Comparison of ENCODE assay signal across 1 cellular context in the genomic region with DNA sequence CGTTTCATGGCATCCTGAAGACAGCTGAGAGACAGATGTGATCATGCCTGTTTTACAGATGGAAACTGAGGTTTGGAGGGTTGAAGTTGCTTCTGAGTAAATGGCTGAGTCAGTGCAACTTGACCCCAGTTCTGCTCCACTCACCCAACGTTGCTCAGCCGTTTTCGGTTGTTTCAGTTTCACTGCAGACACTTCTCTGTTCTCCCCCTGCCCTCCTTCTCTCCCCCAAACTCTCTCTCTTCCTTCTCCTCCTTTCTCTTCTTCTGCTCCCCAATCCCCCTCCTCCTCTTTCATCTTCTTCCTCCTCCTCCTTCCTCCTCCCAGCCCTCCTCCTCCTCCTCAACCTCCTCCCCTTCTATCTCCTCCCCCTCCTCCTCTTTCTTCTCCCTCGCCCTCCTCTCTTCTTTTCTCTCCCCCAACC.
TF ChIP-seq lines count a peak whose summit lies in the region.

No MANE protein-coding gene starts in this region.

TF ChIP-seq in K562, 482 proteins besides CTCF, POLR2A, EP300 and RAD21 (continued from another document and continues in another):
- no peak for TF ChIP-seq CHD7 (IDR thresholded peaks at IDR 0.05; ENCODE audit: low read depth, low read length)
- TF ChIP-seq, protein P1, sequence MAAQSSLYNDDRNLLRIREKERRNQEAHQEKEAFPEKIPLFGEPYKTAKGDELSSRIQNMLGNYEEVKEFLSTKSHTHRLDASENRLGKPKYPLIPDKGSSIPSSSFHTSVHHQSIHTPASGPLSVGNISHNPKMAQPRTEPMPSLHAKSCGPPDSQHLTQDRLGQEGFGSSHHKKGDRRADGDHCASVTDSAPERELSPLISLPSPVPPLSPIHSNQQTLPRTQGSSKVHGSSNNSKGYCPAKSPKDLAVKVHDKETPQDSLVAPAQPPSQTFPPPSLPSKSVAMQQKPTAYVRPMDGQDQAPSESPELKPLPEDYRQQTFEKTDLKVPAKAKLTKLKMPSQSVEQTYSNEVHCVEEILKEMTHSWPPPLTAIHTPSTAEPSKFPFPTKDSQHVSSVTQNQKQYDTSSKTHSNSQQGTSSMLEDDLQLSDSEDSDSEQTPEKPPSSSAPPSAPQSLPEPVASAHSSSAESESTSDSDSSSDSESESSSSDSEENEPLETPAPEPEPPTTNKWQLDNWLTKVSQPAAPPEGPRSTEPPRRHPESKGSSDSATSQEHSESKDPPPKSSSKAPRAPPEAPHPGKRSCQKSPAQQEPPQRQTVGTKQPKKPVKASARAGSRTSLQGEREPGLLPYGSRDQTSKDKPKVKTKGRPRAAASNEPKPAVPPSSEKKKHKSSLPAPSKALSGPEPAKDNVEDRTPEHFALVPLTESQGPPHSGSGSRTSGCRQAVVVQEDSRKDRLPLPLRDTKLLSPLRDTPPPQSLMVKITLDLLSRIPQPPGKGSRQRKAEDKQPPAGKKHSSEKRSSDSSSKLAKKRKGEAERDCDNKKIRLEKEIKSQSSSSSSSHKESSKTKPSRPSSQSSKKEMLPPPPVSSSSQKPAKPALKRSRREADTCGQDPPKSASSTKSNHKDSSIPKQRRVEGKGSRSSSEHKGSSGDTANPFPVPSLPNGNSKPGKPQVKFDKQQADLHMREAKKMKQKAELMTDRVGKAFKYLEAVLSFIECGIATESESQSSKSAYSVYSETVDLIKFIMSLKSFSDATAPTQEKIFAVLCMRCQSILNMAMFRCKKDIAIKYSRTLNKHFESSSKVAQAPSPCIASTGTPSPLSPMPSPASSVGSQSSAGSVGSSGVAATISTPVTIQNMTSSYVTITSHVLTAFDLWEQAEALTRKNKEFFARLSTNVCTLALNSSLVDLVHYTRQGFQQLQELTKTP (IDR thresholded peaks at IDR 0.05; ENCODE audit: low read depth in 1 of 2, partially characterized antibody in 2 of 2), result peak in 1 of 2 experiments; percentile 27
- TF ChIP-seq MCM2 (IDR thresholded peaks at IDR 0.05; ENCODE audit: low read depth), result peak; percentile 71; the same call in 1 of the 2 replicates
- no peak for TF ChIP-seq ETV6 (IDR thresholded peaks at IDR 0.05; ENCODE audit: borderline replicate concordance in 1 of 2, low read depth in 2 of 2, low read length in 1 of 2)
- TF ChIP-seq ETV6 (CRISPR knock-in tag; IDR thresholded peaks at IDR 0.05; ENCODE audit: borderline replicate concordance), result no peak
- no peak for TF ChIP-seq ZNF76 (CRISPR knock-in tag; IDR thresholded peaks at IDR 0.05; ENCODE audit: borderline replicate concordance)
- TF ChIP-seq TOE1 (IDR thresholded peaks at IDR 0.05; ENCODE audit: borderline replicate concordance), result peak; percentile 64; the same call in 1 of the 2 replicates
- no peak for TF ChIP-seq TOE1 (CRISPR knock-in tag; IDR thresholded peaks at IDR 0.05; ENCODE audit: borderline replicate concordance, low read depth)
- peak; percentile 92 for TF ChIP-seq C11orf30 (IDR thresholded peaks at IDR 0.05; ENCODE audit: low read depth)
- TF ChIP-seq, protein P2, sequence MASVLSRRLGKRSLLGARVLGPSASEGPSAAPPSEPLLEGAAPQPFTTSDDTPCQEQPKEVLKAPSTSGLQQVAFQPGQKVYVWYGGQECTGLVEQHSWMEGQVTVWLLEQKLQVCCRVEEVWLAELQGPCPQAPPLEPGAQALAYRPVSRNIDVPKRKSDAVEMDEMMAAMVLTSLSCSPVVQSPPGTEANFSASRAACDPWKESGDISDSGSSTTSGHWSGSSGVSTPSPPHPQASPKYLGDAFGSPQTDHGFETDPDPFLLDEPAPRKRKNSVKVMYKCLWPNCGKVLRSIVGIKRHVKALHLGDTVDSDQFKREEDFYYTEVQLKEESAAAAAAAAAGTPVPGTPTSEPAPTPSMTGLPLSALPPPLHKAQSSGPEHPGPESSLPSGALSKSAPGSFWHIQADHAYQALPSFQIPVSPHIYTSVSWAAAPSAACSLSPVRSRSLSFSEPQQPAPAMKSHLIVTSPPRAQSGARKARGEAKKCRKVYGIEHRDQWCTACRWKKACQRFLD (CRISPR knock-in tag; IDR thresholded peaks at IDR 0.05), result no peak
- TF ChIP-seq, protein P3, sequence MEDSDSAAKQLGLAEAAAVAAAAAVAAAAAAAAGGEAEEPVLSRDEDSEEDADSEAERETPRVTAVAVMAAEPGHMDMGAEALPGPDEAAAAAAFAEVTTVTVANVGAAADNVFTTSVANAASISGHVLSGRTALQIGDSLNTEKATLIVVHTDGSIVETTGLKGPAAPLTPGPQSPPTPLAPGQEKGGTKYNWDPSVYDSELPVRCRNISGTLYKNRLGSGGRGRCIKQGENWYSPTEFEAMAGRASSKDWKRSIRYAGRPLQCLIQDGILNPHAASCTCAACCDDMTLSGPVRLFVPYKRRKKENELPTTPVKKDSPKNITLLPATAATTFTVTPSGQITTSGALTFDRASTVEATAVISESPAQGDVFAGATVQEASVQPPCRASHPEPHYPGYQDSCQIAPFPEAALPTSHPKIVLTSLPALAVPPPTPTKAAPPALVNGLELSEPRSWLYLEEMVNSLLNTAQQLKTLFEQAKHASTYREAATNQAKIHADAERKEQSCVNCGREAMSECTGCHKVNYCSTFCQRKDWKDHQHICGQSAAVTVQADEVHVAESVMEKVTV (CRISPR knock-in tag; IDR thresholded peaks at IDR 0.05), result no peak
- TF ChIP-seq MAFK (IDR thresholded peaks at IDR 0.05; ENCODE audit: low read length), result peak; percentile 56
- no peak for TF ChIP-seq TRIM28 (IDR thresholded peaks at IDR 0.05)
- 0 out of 2 replicates have a peak, but pooled peaks have one; percentile 31 for TF ChIP-seq ELF4 (CRISPR knock-in tag; IDR thresholded peaks at IDR 0.05)
- TF ChIP-seq GATAD2A (IDR thresholded peaks at IDR 0.05), result peak; percentile 79; the same call in 1 of the 2 replicates
- TF ChIP-seq NR3C1 (CRISPR knock-in tag; IDR thresholded peaks at IDR 0.05), result no peak
- no peak for TF ChIP-seq ZNF146 (CRISPR knock-in tag; IDR thresholded peaks at IDR 0.05; ENCODE audit: unreplicated experiment)
- no peak for TF ChIP-seq ZBED1 (IDR thresholded peaks at IDR 0.05)
- peak; percentile 19; the same call in 1 of the 2 replicates for TF ChIP-seq ARID2 (IDR thresholded peaks at IDR 0.05)
- no peak for TF ChIP-seq NCOA6 (IDR thresholded peaks at IDR 0.05)
- TF ChIP-seq NBN (IDR thresholded peaks at IDR 0.05; ENCODE audit: low read depth), result peak; percentile 55; the same call in 1 of the 2 replicates
- TF ChIP-seq ZNF41 (CRISPR knock-in tag; conservative IDR thresholded peaks at IDR 0.05), result no peak
- no peak for TF ChIP-seq JUND (IDR thresholded peaks at IDR 0.05; ENCODE audit: borderline replicate concordance, low read depth, low read length)
- peak; percentile 25; the same call in 1 of the 3 replicates for TF ChIP-seq JUND (tag; IDR thresholded peaks at IDR 0.05; ENCODE audit: borderline replicate concordance, low read depth, low read length)
- TF ChIP-seq SRSF9 (IDR thresholded peaks at IDR 0.05; ENCODE audit: borderline replicate concordance, low read depth, low read length), result no peak
- TF ChIP-seq ZNF449 (CRISPR knock-in tag; IDR thresholded peaks at IDR 0.05), result no peak
- TF ChIP-seq SAFB2 (IDR thresholded peaks at IDR 0.05; ENCODE audit: borderline replicate concordance, low read depth, low read length, severe bottlenecking), result no peak
- TF ChIP-seq, protein P4, sequence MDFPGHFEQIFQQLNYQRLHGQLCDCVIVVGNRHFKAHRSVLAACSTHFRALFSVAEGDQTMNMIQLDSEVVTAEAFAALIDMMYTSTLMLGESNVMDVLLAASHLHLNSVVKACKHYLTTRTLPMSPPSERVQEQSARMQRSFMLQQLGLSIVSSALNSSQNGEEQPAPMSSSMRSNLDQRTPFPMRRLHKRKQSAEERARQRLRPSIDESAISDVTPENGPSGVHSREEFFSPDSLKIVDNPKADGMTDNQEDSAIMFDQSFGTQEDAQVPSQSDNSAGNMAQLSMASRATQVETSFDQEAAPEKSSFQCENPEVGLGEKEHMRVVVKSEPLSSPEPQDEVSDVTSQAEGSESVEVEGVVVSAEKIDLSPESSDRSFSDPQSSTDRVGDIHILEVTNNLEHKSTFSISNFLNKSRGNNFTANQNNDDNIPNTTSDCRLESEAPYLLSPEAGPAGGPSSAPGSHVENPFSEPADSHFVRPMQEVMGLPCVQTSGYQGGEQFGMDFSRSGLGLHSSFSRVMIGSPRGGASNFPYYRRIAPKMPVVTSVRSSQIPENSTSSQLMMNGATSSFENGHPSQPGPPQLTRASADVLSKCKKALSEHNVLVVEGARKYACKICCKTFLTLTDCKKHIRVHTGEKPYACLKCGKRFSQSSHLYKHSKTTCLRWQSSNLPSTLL (IDR thresholded peaks at IDR 0.05), result 0 out of 2 replicates have a peak, but pooled peaks have one; percentile 20
- TF ChIP-seq ZNF175 (CRISPR knock-in tag; IDR thresholded peaks at IDR 0.05; ENCODE audit: low read depth), result no peak
- no peak for TF ChIP-seq ZNF133 (CRISPR knock-in tag; IDR thresholded peaks at IDR 0.05)
- TF ChIP-seq HES1 (IDR thresholded peaks at IDR 0.05; ENCODE audit: low read depth), result no peak
- TF ChIP-seq L3MBTL2 (IDR thresholded peaks at IDR 0.05), result no peak
